In genomic region chr1:93350875-93351274, GRCh38 we compare ENCODE assay signal across 21 cellular contexts. TPM values are rescaled to one million over a fixed set of nuclear protein-coding genes. Genes with fewer than 3 reads are reported as not detected.
DNase-seq lines count a peak whose midpoint lies in the region; ATAC-seq and TF ChIP-seq lines count a peak whose summit lies in the region.
"Had no signal": no experiment of that assay in that cellular context is flagged by ENCODE, and none has a peak within 500 bp of the region (broad histone marks: within the 10 kb centered on the region; RNA-seq: fewer than 3 reads in every experiment).

No MANE protein-coding gene starts in this region.

- peak overlapping the region; percentile 75 for H3K4me3 Mint-ChIP-seq in T-helper 2 cell treated with Interferon-gamma antibody and Interleukin-4, amounts not matched to agents 5 μg/mL and 100 μg/mL, for 36 hours
- H3K4me3 Mint-ChIP-seq in HFFc6: peak overlapping the region; percentile 72; the same call in 1 of the 2 replicates
- peak overlapping the region; percentile 93 for H3K4me3 Mint-ChIP-seq in activated T-helper 17 cell treated with anti-CD3 and anti-CD28 coated beads, Interleukin-2, amount 50 U/mL, for 72 hours
- H3K4me3 Mint-ChIP-seq in naive thymus-derived CD4-positive, alpha-beta T cell: peak overlapping the region in 8 of 10 donors; percentile 39 to 100 (median 76)

- no peak for ATAC-seq in activated T-helper 17 cell treated with anti-CD3 and anti-CD28 coated beads, Interleukin-2, amount 50 U/mL, for 72 hours (replicated peaks)
- no peak for ATAC-seq in naive thymus-derived CD4-positive, alpha-beta T cell
- ATAC-seq in GM18517 (IDR thresholded peaks at IDR 0.05; ENCODE audit: unreplicated experiment): no peak
- ATAC-seq: Right ventricle myocardium inferior had no signal

- no peak overlapping the region for H3K27ac Mint-ChIP-seq in T-helper 2 cell treated with Interferon-gamma antibody and Interleukin-4, amounts not matched to agents 5 μg/mL and 100 μg/mL, for 36 hours
- no peak overlapping the region for H3K27ac Mint-ChIP-seq in HFFc6
- no peak overlapping the region for H3K27ac Mint-ChIP-seq in activated T-helper 17 cell treated with anti-CD3 and anti-CD28 coated beads, Interleukin-2, amount 50 U/mL, for 72 hours
- H3K27ac Mint-ChIP-seq in naive thymus-derived CD4-positive, alpha-beta T cell: peak overlapping the region in 2 of 9 donors; percentile 9 to 40
- H3K27ac Mint-ChIP-seq: GM23338, nephron progenitor cell had no signal

- CTCF ChIA-PET in naive thymus-derived CD4-positive, alpha-beta T cell (lab: Charles Lee): interaction anchor here (1.3 kb wide), 1 partner anchor 46 kb away, joined by 4 read pairs; no protein-coding TSS in a partner anchor

- no peaks in the 10 kb centered on the region for H3K9me3 Mint-ChIP-seq in T-helper 2 cell treated with Interferon-gamma antibody and Interleukin-4, amounts not matched to agents 5 μg/mL and 100 μg/mL, for 36 hours
- no peaks in the 10 kb centered on the region for H3K9me3 Mint-ChIP-seq in HFFc6
- H3K9me3 Mint-ChIP-seq in activated T-helper 17 cell treated with anti-CD3 and anti-CD28 coated beads, Interleukin-2, amount 50 U/mL, for 72 hours: no peaks in the 10 kb centered on the region
- peaks cover 0 to 1% (median 0%) of the 10 kb centered on the region in 11 donors for H3K9me3 Mint-ChIP-seq in naive thymus-derived CD4-positive, alpha-beta T cell
- H3K9me3 Mint-ChIP-seq: GM23338, nephron progenitor cell had no signal

- H3K27me3 Mint-ChIP-seq in T-helper 2 cell treated with Interferon-gamma antibody and Interleukin-4, amounts not matched to agents 5 μg/mL and 100 μg/mL, for 36 hours (ENCODE audit: low read depth): no peaks in the 10 kb centered on the region
- no peaks in the 10 kb centered on the region; the same call in 1 of the 2 replicates for H3K27me3 Mint-ChIP-seq in HFFc6 (ENCODE audit: insufficient read depth)
- no peaks in the 10 kb centered on the region for H3K27me3 Mint-ChIP-seq in activated T-helper 17 cell treated with anti-CD3 and anti-CD28 coated beads, Interleukin-2, amount 50 U/mL, for 72 hours
- H3K27me3 Mint-ChIP-seq in naive thymus-derived CD4-positive, alpha-beta T cell: no peaks in the 10 kb centered on the region

- no peaks in the 10 kb centered on the region for H3K9me3 ChIP-seq in naive thymus-derived CD4-positive, alpha-beta T cell (ENCODE audit: control insufficient read depth in 2 of 3, low read length in 3 of 3)
- H3K9me3 ChIP-seq: tibial nerve had no signal

- no peak overlapping the region for H3K27ac ChIP-seq in naive thymus-derived CD4-positive, alpha-beta T cell (ENCODE audit: low read depth, low read length)
- H3K27ac ChIP-seq: tibial nerve had no signal

- H3K4me3 ChIP-seq in naive thymus-derived CD4-positive, alpha-beta T cell (ENCODE audit: low read length): no peak overlapping the region
- H3K4me3 ChIP-seq: GM23338, tibial nerve had no signal

- DNase-seq in T-helper 2 cell treated with Interferon-gamma antibody and Interleukin-4, amounts not matched to agents 5 μg/mL and 100 μg/mL, for 36 hours (ENCODE audit: low spot score): no peak
- DNase-seq in T-helper 2 cell: no peak
- no peak for DNase-seq in HFFc6
- no peak for DNase-seq in naive thymus-derived CD4-positive, alpha-beta T cell
- DNase-seq in hepatic stellate cell (ENCODE audit: low spot score): no peak
- DNase-seq in UCSD-AML1 (lab: John Stamatoyannopoulos, UW; ENCODE audit: unreplicated experiment): no peak
- DNase-seq: 8988T; activated CD4-positive, CD25-positive, alpha-beta regulatory T cell; activated gamma-delta T cell; anterior cingulate cortex; C1 segment of cervical spinal cord; DMS 273 treated with DMSO at 0.1 percent for 48 hours; hypothalamus; NCI-H187 treated with DMSO at 0.1 percent for 48 hours; NCI-H446 treated with DMSO at 0.1 percent for 48 hours; nephron progenitor cell had no signal

- intact Hi-C loops in naive thymus-derived CD4-positive, alpha-beta T cell (cut with micrococcal nuclease): no loop called here

- no peaks in the 10 kb centered on the region for H3K27me3 ChIP-seq in naive thymus-derived CD4-positive, alpha-beta T cell (ENCODE audit: control insufficient read depth in 2 of 2, insufficient read depth in 2 of 2, low read length in 2 of 2)
- H3K27me3 ChIP-seq: tibial nerve had no signal

- TF ChIP-seq CTCF in HFFc6 (IDR thresholded peaks at IDR 0.05): no peak

- peaks cover 21 to 31% of the 10 kb centered on the region in 2 donors for H3K4me1 ChIP-seq in naive thymus-derived CD4-positive, alpha-beta T cell (ENCODE audit: control insufficient read depth in 2 of 2, insufficient read depth in 2 of 2, low read length in 2 of 2)

- H3K36me3 Mint-ChIP-seq in T-helper 2 cell treated with Interferon-gamma antibody and Interleukin-4, amounts not matched to agents 5 μg/mL and 100 μg/mL, for 36 hours (ENCODE audit: low read depth): peaks cover 59% of the 10 kb centered on the region
- peaks cover 44% of the 10 kb centered on the region for H3K36me3 Mint-ChIP-seq in HFFc6 (ENCODE audit: low read depth)
- peaks cover 86% of the 10 kb centered on the region for H3K36me3 Mint-ChIP-seq in activated T-helper 17 cell treated with anti-CD3 and anti-CD28 coated beads, Interleukin-2, amount 50 U/mL, for 72 hours (ENCODE audit: low read depth)
- peaks cover 6 to 28% (median 15%) of the 10 kb centered on the region in 5 donors for H3K36me3 Mint-ChIP-seq in naive thymus-derived CD4-positive, alpha-beta T cell

- peaks cover 39% of the 10 kb centered on the region for H3K4me1 Mint-ChIP-seq in T-helper 2 cell treated with Interferon-gamma antibody and Interleukin-4, amounts not matched to agents 5 μg/mL and 100 μg/mL, for 36 hours (ENCODE audit: low read depth)
- peaks cover 43% of the 10 kb centered on the region for H3K4me1 Mint-ChIP-seq in HFFc6 (ENCODE audit: low read depth)
- H3K4me1 Mint-ChIP-seq in activated T-helper 17 cell treated with anti-CD3 and anti-CD28 coated beads, Interleukin-2, amount 50 U/mL, for 72 hours: peaks cover 15% of the 10 kb centered on the region
- peaks cover 29 to 77% (median 67%) of the 10 kb centered on the region in 7 donors for H3K4me1 Mint-ChIP-seq in naive thymus-derived CD4-positive, alpha-beta T cell

- POLR2A ChIA-PET in naive thymus-derived CD4-positive, alpha-beta T cell (lab: Charles Lee): no interaction called here

- peaks cover 0 to 16% (median 7%) of the 10 kb centered on the region in 3 experiments for H3K36me3 ChIP-seq in naive thymus-derived CD4-positive, alpha-beta T cell (ENCODE audit: control insufficient read depth in 2 of 3, insufficient read depth in 3 of 3, low read length in 3 of 3)

RNA-seq across cellular contexts. Expression of gene DR1, which starts 5.2 kb away (rescaled TPM):
- total RNA-seq in HFFc6 (2021; fragmentation: NEBNext Ultra II Directional; extraction: Animal tissue kit (Norgen Biotek cat#: 25700)): 10 to 100 TPM; 76.8 to 90.8 (median 83.1) TPM
- total RNA-seq in activated T-helper 17 cell treated with anti-CD3 and anti-CD28 coated beads, Interleukin-2, amount 50 U/mL, for 72 hours: 10 to 100 TPM; 56.7 to 87.0 TPM
- total RNA-seq in naive thymus-derived CD4-positive, alpha-beta T cell: 100 to 1,000 TPM in 1 of 5 experiments, 10 to 100 TPM in 4; 46.2 to 104 (median 62.7) TPM
- polyA plus RNA-seq in naive thymus-derived CD4-positive, alpha-beta T cell: 10 to 100 TPM; 57.9 to 84.3 TPM
